ENCODE assay signal across 7 cellular contexts in the genomic region with DNA sequence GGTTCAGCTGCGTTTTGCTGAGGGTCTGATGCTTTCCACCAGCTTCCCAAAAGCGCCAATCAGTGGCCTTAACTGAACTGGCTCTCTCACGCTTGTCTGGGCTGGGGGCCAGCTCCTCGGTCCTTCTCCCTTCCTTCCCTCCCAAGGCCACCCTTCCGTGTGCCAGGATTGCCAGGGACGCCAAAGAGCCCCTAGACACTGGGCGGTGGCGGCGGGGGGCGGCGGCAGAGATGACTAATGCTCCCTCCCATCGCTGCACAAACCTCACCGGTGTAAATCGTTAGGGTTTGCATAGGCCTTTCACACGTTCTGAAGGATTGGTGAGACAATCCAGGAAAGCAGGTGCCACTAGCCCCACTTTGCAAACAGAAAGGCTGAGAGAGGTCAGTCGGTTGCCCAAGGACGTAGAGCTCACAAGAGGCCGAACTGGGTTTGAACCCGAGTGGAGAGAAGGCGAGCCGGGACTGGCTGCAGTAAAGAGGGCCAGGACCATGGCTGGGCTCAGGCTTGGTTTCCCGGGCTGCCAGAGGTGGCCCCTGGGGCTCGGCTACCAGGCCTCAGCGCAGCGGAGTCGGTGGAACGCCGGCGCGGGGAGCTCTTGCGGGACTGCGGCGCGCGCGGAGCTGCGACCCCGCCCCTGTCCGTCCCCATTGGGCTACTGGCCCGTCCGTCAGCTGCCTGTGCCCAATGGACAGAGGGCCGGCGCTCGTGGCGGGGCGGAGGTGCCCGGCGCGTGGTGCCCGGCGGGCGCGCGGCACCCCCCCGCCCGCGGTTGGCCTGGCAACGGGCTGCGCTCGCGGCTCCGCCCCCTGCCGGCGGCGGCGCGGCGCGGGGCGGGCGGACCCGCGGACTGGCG. TPM values are rescaled to one million over a fixed set of nuclear protein-coding genes. Genes with fewer than 3 reads are reported as not detected.
DNase-seq lines count a peak whose midpoint lies in the region; ATAC-seq and TF ChIP-seq lines count a peak whose summit lies in the region.

No MANE protein-coding gene starts in this region.

- H3K9me3 Mint-ChIP-seq in activated CD4-positive, alpha-beta T cell treated with anti-CD3 and anti-CD28 coated beads, Interleukin-2, amount 10 ng/mL, durations not matched to agents 24 days and 14 days = no peaks in the 10 kb centered on the region

- no peak for TF ChIP-seq CTCF in colonic mucosa (IDR thresholded peaks at IDR 0.05)

- H3K9me3 ChIP-seq in colonic mucosa = no peaks in the 10 kb centered on the region

- H3K27ac Mint-ChIP-seq in activated CD4-positive, alpha-beta T cell treated with anti-CD3 and anti-CD28 coated beads, Interleukin-2, amount 10 ng/mL, durations not matched to agents 24 days and 14 days = no peak overlapping the region

- no peaks in the 10 kb centered on the region for H3K4me1 ChIP-seq in colonic mucosa

- H3K9ac ChIP-seq in colonic mucosa (ENCODE audit: low read depth in 2 of 2, low read length in 2 of 2) = peak overlapping the region in 1 of 2 donors; percentile 43

- H3K27me3 Mint-ChIP-seq in activated CD4-positive, alpha-beta T cell treated with anti-CD3 and anti-CD28 coated beads, Interleukin-2, amount 10 ng/mL, durations not matched to agents 24 days and 14 days = peaks cover 50% of the 10 kb centered on the region

- no peak for TF ChIP-seq POLR2A in GM18505 (IDR thresholded peaks at IDR 0.05; ENCODE audit: borderline replicate concordance, extremely low read depth, insufficient read depth, insufficient read length)

- ATAC-seq in GM18505 (IDR thresholded peaks at IDR 0.05; ENCODE audit: unreplicated experiment) = peak; percentile 80
- ATAC-seq in HG03103 (IDR thresholded peaks at IDR 0.05; ENCODE audit: low read depth, unreplicated experiment) = peak; percentile 79
- peak; percentile 99 for ATAC-seq in left colon

- DNase-seq in NCI-H460 (ENCODE audit: extremely low read depth, low read depth) (peak; percentile 77), colonic mucosa (peak; percentile 93), left colon (peak; percentile 90 to 91)
- DNase-seq in activated CD4-positive, alpha-beta T cell treated with anti-CD3 and anti-CD28 coated beads, Interleukin-2, amount 10 ng/mL, durations not matched to agents 24 days and 14 days = peak; percentile 96
- DNase-seq in stimulated activated CD4-positive, alpha-beta T cell treated with anti-CD3 and anti-CD28 coated beads, Interleukin-1b, Interleukin-23, amount 100 ng/mL, for 1 hour (ENCODE audit: low read depth in 2 of 2) = peak; percentile 71 to 82

- H3K4me1 Mint-ChIP-seq in activated CD4-positive, alpha-beta T cell treated with anti-CD3 and anti-CD28 coated beads, Interleukin-2, amount 10 ng/mL, durations not matched to agents 24 days and 14 days = peaks cover 6% of the 10 kb centered on the region

- no peaks in the 10 kb centered on the region for H3K36me3 ChIP-seq in colonic mucosa

- H3K27me3 ChIP-seq in colonic mucosa = peaks cover 8% of the 10 kb centered on the region

- peak overlapping the region; percentile 50 for H3K4me3 ChIP-seq in colonic mucosa

- intact Hi-C loops in activated CD4-positive, alpha-beta T cell treated with anti-CD3 and anti-CD28 coated beads, Interleukin-2, amount 10 ng/mL, durations not matched to agents 24 days and 14 days (cut with micrococcal nuclease) = no loop called here
- intact Hi-C loops in colonic mucosa (cut with DNase I) (no loop called here), left colon (cut with DNase I, micrococcal nuclease) (no loop called here)

- peak overlapping the region; percentile 81 for H3K4me3 Mint-ChIP-seq in activated CD4-positive, alpha-beta T cell treated with anti-CD3 and anti-CD28 coated beads, Interleukin-2, amount 10 ng/mL, durations not matched to agents 24 days and 14 days

- H3K27ac ChIP-seq in colonic mucosa = no peak overlapping the region

- no peaks in the 10 kb centered on the region for H3K36me3 Mint-ChIP-seq in activated CD4-positive, alpha-beta T cell treated with anti-CD3 and anti-CD28 coated beads, Interleukin-2, amount 10 ng/mL, durations not matched to agents 24 days and 14 days (ENCODE audit: low read depth)

RNA-seq across cellular contexts. Expression of a gene that starts 0.6 kb away (rescaled TPM):
- total RNA-seq in NCI-H460 (2014; rRNA removed; shearing (Covaris generic)) = 3.8 and 4.0 TPM in 2 replicates
- polyA plus RNA-seq in NCI-H460 (2014; cell fraction: nucleus; rRNA removed) = 3.1 TPM in 2 replicates
- total RNA-seq in activated CD4-positive, alpha-beta T cell treated with anti-CD3 and anti-CD28 coated beads, Interleukin-2, amount 10 ng/mL, durations not matched to agents 24 days and 14 days = 0.51 and 0.83 TPM in 2 replicates
- total RNA-seq in colonic mucosa = 1 to 10 TPM; 1.2 to 2.5 TPM
- total RNA-seq in left colon = 1 to 10 TPM; 1.0 to 2.9 TPM
